8 cellular contexts compared by ENCODE assay signal in the genomic region with DNA sequence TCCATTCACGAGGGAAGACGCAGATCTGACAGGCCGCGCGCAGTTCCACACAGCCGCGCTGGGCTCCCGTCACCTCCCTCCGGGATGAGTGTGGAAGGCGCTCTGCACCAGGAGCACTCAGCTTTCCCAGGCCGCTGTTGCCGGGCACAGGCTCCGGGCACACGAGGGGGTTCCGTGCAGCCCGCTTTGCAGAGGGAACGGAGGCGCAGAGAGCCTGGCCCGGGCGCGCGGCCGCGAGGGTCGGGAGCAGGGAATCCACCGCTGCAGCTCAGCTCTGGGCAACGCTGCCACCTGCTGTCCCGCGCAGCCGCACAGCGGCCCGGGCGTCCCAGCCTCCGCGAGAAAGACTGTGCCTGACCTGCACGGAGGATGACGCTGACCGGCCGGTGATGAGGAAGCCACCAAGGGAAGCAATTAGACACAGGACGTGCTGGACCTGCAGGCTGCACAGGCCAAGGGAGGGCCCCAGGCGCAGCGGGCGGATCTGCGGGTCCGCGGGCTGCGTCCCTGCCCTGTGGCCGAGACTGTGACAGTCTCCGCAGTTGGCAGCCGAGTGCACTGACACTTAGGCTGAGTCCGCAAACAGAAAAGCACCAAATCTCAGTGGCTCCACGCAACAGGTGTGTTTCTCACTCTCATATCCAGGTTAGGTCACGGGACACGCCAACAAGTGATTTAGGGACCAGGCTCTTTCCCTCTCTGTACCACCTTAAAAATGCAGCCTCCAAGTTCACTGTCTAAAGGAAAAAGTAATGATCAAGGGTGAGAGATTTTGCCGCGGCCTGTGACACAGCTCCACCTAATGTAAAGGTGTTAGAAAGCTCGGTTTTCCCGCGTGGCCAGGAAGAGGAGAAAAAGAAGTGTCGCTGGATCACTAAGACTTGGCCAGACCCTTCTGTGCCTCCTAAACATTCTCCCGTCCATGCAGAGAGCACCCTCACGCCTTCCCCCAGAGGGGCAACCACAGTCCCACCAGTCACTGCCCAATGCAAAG.
DNase-seq lines count a peak whose midpoint lies in the region; ATAC-seq, FAIRE-seq and TF ChIP-seq lines count a peak whose summit lies in the region.

No MANE protein-coding gene starts in this region.

- peaks cover 1 to 3% of the 10 kb centered on the region in 2 donors for H3K9me3 Mint-ChIP-seq in stimulated activated naive B cell treated with anti-CD40 and anti-IgM and Interleukin-4, amounts not matched to agents 10 μg/mL and 1 μg/mL and 100 μg/mL, for 72 hours

- H3K27ac Mint-ChIP-seq in stimulated activated naive B cell treated with anti-CD40 and anti-IgM and Interleukin-4, amounts not matched to agents 10 μg/mL and 1 μg/mL and 100 μg/mL, for 72 hours: no peak overlapping the region

- H3K27me3 Mint-ChIP-seq in stimulated activated naive B cell treated with anti-CD40 and anti-IgM and Interleukin-4, amounts not matched to agents 10 μg/mL and 1 μg/mL and 100 μg/mL, for 72 hours: peaks cover 34 to 37% of the 10 kb centered on the region in 2 donors

- FAIRE-seq in bronchial epithelial cell (lab: Jason Lieb, UNC): no peak

- H3K36me3 Mint-ChIP-seq in stimulated activated naive B cell treated with anti-CD40 and anti-IgM and Interleukin-4, amounts not matched to agents 10 μg/mL and 1 μg/mL and 100 μg/mL, for 72 hours: no peaks in the 10 kb centered on the region

- H3K27me3 ChIP-seq in bronchial epithelial cell (ENCODE audit: control insufficient read depth, insufficient read depth, low read length): peaks cover 19% of the 10 kb centered on the region

- H3K36me3 ChIP-seq in bronchial epithelial cell (ENCODE audit: control insufficient read depth, insufficient read depth, low read length): no peaks in the 10 kb centered on the region

- TF ChIP-seq CTCF in AG09319 (IDR thresholded peaks at IDR 0.05; ENCODE audit: low read depth, low read length) (peak; percentile 21), bronchial epithelial cell (IDR thresholded peaks at IDR 0.05; ENCODE audit: insufficient read depth, low read length, severe bottlenecking) (peak; percentile 88)

- DNase-seq in AG09319 (ENCODE audit: extremely low read depth, low read depth) (no peak), NCI-H748 (lab: John Stamatoyannopoulos, UW; ENCODE audit: unreplicated experiment) (peak; percentile 90), bronchial epithelial cell (ENCODE audit: low read depth) (peak; percentile 58), kidney glomerular epithelial cell (lab: John Stamatoyannopoulos, UW) (peak; percentile 48), GDM1 (lab: John Stamatoyannopoulos, UW) (no peak)
- DNase-seq in stimulated activated naive B cell treated with anti-CD40 and anti-IgM and Interleukin-4, amounts not matched to agents 10 μg/mL and 1 μg/mL and 100 μg/mL, for 72 hours: peak; percentile 4

- H3K4me3 ChIP-seq in bronchial epithelial cell (ENCODE audit: low read depth, low read length): peak overlapping the region; percentile 30

- peaks cover 12 to 15% of the 10 kb centered on the region in 2 donors for H3K4me1 Mint-ChIP-seq in stimulated activated naive B cell treated with anti-CD40 and anti-IgM and Interleukin-4, amounts not matched to agents 10 μg/mL and 1 μg/mL and 100 μg/mL, for 72 hours

- ATAC-seq in GM18499 (IDR thresholded peaks at IDR 0.05; ENCODE audit: insufficient read depth, unreplicated experiment) (peak; percentile 47), HG02981 (IDR thresholded peaks at IDR 0.05; ENCODE audit: unreplicated experiment) (peak; percentile 80)
- ATAC-seq in stimulated activated naive B cell treated with anti-CD40 and anti-IgM and Interleukin-4, amounts not matched to agents 10 μg/mL and 1 μg/mL and 100 μg/mL, for 72 hours (replicated peaks): peak; percentile 80 to 89

- H3K4me3 Mint-ChIP-seq in stimulated activated naive B cell treated with anti-CD40 and anti-IgM and Interleukin-4, amounts not matched to agents 10 μg/mL and 1 μg/mL and 100 μg/mL, for 72 hours: peak overlapping the region; percentile 62 to 74

Comparison
In these comparisons a context has a peak if more than half of its experiments do, and no peak if none do; other contexts are left out.
1. DNase-seq: peak in NCI-H748 (single experiment), bronchial epithelial cell (single experiment), kidney glomerular epithelial cell (single experiment) and stimulated activated naive B cell treated with anti-CD40 and anti-IgM and Interleukin-4, amounts not matched to agents 10 μg/mL and 1 μg/mL and 100 μg/mL, for 72 hours (single experiment); none in AG09319 (single experiment) and GDM1 (single experiment).
2. Peak in every context shown above with its lines, with median percentiles within 50 percentile points of each other: ATAC-seq.